Comparison of ENCODE assay signal across 35 cellular contexts in genomic region chr1:98018074-98018473, GRCh38.
"Had no signal": no experiment of that assay in that cellular context is flagged by ENCODE, and none has a peak within 500 bp of the region (broad histone marks: within the 10 kb centered on the region; RNA-seq: fewer than 3 reads in every experiment).

No MANE protein-coding gene starts in this region.

- DNase-seq: Karpas-422, Kasumi-1, KG1, MG63, MM.1S, MV-4-11, NCI-H1048, NCI-H1092, NCI-H1092 treated with DMSO at 0.1 percent for 48 hours, NCI-H1105, NCI-H1105 treated with DMSO at 0.1 percent for 48 hours, NCI-H1417, NCI-H1417 treated with DMSO at 0.1 percent for 48 hours, NCI-H1436, NCI-H1436 treated with DMSO at 0.1 percent for 48 hours, NCI-H146, NCI-H1694, NCI-H1694 treated with DMSO at 0.1 percent for 48 hours, NCI-H187, NCI-H187 treated with DMSO at 0.1 percent for 48 hours, NCI-H1930, NCI-H2029, NCI-H2029 treated with DMSO at 0.1 percent for 48 hours, NCI-H2081, NCI-H2081 treated with DMSO at 0.1 percent for 48 hours, NCI-H2107, NCI-H2171, NCI-H2171 treated with DMSO at 0.1 percent for 48 hours, NCI-H2227 treated with DMSO at 0.1 percent for 48 hours, NCI-H226, NCI-H345, NCI-H446, NCI-H446 treated with DMSO at 0.1 percent for 48 hours, NCI-H510A had no signal

- H3K27ac ChIP-seq: KMS-11 had no signal

- H3K4me3 ChIP-seq: MG63 had no signal

- H3K36me3 ChIP-seq: MG63 had no signal

- H3K9ac ChIP-seq: KMS-11 had no signal

- H3K9me3 ChIP-seq: MG63 had no signal

- H3K27me3 ChIP-seq: MG63 had no signal

- H3K4me2 ChIP-seq: KMS-11 had no signal
